In genomic region chr17:44280383-44280782, GRCh38 we compare ENCODE assay signal across 2 cellular contexts.
TF ChIP-seq lines count a peak whose summit lies in the region.

No MANE protein-coding gene starts in this region.

TF ChIP-seq in IMR-90, 13 proteins besides CTCF, POLR2A, EP300 and RAD21:
- TF ChIP-seq NFE2L2 (IDR thresholded peaks at IDR 0.05; ENCODE audit: low read depth, low read length) (no peak), RCOR1 (IDR thresholded peaks at IDR 0.05; ENCODE audit: insufficient replicate concordance, low read length) (no peak), MAZ (IDR thresholded peaks at IDR 0.05; ENCODE audit: borderline replicate concordance, low read depth, low read length) (no peak), FOS (IDR thresholded peaks at IDR 0.05; ENCODE audit: low read depth, low read length) (no peak)

TF ChIP-seq in GM12878, 131 proteins besides CTCF, POLR2A, EP300 and RAD21:
- peak; percentile 30; the same call in 1 of the 2 replicates for TF ChIP-seq NR2C1 (IDR thresholded peaks at IDR 0.05)
- TF ChIP-seq NR2F1 (conservative IDR thresholded peaks at IDR 0.05): peak; percentile 56
- TF ChIP-seq CREB1 (IDR thresholded peaks at IDR 0.05; ENCODE audit: low read depth): no peak
- no peak for TF ChIP-seq ASH2L (IDR thresholded peaks at IDR 0.05; ENCODE audit: borderline replicate concordance, low read depth)
